9 cellular contexts compared by ENCODE assay signal in genomic region chr2:82538590-82538989, GRCh38.
"Had no signal": no experiment of that assay in that cellular context is flagged by ENCODE, and none has a peak within 500 bp of the region (broad histone marks: within the 10 kb centered on the region; RNA-seq: fewer than 3 reads in every experiment).

No MANE protein-coding gene starts in this region.

- H3K27ac ChIP-seq: GM23248, HL-60 had no signal

- ATAC-seq: HCT116, K562 had no signal

- H3K9me3 ChIP-seq: HAP-1 had no signal

- H3K4me3 ChIP-seq: GM23248, HAP-1, K562 had no signal

- DNase-seq: GM23248, GOT3, H7, HFFc6, IMR-90 had no signal

- H2AFZ ChIP-seq: GM23248 had no signal

- H3K36me3 ChIP-seq: HAP-1 had no signal

- H3K9ac ChIP-seq: GM23248 had no signal

- H3K4me1 ChIP-seq: HAP-1 had no signal
